8 cellular contexts compared by ENCODE assay signal in the genomic region with DNA sequence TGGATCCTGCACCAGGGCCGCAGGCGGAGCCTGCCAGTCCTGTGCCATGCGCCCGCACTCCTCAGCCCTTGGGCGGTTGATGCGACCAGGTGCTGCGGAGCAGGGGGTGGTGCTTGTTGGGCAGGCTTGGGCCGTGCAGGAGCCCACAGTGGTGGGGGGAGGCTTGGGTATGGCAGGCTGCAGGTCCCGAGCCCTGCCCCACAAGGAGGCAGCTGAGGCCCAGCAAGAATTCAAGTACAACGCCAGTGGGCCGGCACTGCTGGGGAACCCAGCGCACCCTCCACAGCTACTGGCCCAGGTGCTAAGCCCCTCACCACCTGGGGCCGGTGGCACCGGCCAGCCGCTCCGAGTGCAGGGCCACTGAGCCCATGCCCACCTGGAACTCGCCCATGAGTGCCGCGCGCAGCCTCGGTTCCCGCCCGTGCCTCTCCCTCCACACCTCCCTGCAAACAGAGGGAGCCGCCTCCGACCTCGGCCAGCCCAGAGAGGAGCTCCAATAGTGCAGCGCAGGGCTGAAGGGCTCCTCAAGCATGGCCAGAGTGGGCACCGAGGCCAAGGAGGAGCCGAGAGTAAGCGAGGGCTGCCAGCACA.
"Had no signal": no experiment of that assay in that cellular context is flagged by ENCODE, and none has a peak within 500 bp of the region (broad histone marks: within the 10 kb centered on the region; RNA-seq: fewer than 3 reads in every experiment).

No MANE protein-coding gene starts in this region.

- H3K27ac ChIP-seq: HL-60 had no signal

- H3K4me3 ChIP-seq: GM23338 had no signal

- H3K27me3 Mint-ChIP-seq: IgD-negative memory B cell had no signal

- H3K27ac Mint-ChIP-seq: GM23338, IgD-negative memory B cell had no signal

- FAIRE-seq: H1, H54, HepG2 had no signal

- DNase-seq: H9, HCEC 1CT had no signal

- H3K4me3 Mint-ChIP-seq: GM23338, H9, IgD-negative memory B cell had no signal
